Comparison of ENCODE assay signal across 24 cellular contexts in the genomic region with DNA sequence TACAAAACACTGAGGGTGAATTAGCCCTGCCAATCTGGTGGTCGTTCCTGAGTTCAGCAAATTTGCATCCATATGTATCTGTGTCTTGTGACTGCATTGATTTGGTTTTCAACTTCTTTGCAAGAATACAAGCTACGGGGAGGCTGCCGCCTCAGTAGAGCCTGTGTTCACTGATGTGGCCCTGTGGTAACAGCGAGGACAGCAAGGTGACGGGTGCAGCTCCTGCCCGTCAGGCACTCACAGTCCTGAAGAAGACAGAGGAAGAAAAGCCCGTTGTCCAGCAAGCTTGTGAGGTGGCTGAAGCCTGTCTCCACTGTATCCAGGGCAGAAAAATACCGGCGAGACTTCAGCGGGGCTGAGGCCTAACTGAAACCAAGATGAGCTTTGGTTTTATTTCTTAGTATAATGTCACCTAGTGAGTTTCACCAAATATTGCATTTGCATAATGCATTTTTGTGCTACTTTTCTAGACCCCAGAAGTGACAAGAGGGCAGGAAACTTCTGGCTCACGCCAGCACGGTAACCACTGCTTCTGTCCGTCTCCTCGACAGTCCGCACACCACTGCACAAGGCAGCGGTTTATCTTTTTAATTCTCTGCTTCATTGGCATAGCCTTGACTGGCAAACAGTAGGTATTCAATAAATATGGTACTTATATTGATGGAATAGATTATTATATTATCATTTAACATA.
A peak's percentile ranks its signal among the peaks of the same experiment; 100 is the strongest.
DNase-seq lines count a peak whose midpoint lies in the region; ATAC-seq, FAIRE-seq and TF ChIP-seq lines count a peak whose summit lies in the region.
"Had no signal": no experiment of that assay in that cellular context is flagged by ENCODE, and none has a peak within 500 bp of the region (broad histone marks: within the 10 kb centered on the region; RNA-seq: fewer than 3 reads in every experiment).

No MANE protein-coding gene starts in this region.

- no peak overlapping the region for H3K27ac ChIP-seq in HepG2 (ENCODE audit: extremely low read length, insufficient read depth, low read length)
- no peak overlapping the region for H3K27ac ChIP-seq in right lobe of liver
- no peak overlapping the region for H3K27ac ChIP-seq in neuronal stem cell (replicated peaks; ENCODE audit: low read length)
- H3K27ac ChIP-seq in substantia nigra (ENCODE audit: low read depth, low read length, poor library complexity, severe bottlenecking), result no peak overlapping the region
- H3K27ac ChIP-seq: 22Rv1, BLaER1, C4-2B had no signal

- H4K20me1 ChIP-seq in HepG2 (ENCODE audit: insufficient read depth, low read length), result no peaks in the 10 kb centered on the region
- H4K20me1 ChIP-seq: BLaER1 had no signal

- H3K4ac ChIP-seq in neuronal stem cell (ENCODE audit: low read length), result no peak overlapping the region

- no peak overlapping the region for H2BK15ac ChIP-seq in neuronal stem cell (ENCODE audit: low read length)

- H3K27ac Mint-ChIP-seq in brain (peak overlapping the region in 3 of 5 experiments; percentile 45 to 88 (median 63)), immature natural killer cell (peak overlapping the region; percentile 18 to 87 (median 50))
- H3K27ac Mint-ChIP-seq: B cell; CD4-positive, CD25-positive, alpha-beta regulatory T cell; CD8-positive, alpha-beta T cell; GM23338; H9 had no signal

- TF ChIP-seq CTCF in HepG2 (CRISPR knock-in tag; IDR thresholded peaks at IDR 0.05) (no peak), right lobe of liver (IDR thresholded peaks at IDR 0.05) (no peak), brain (conservative IDR thresholded peaks at IDR 0.05) (no peak)

- no peak overlapping the region for H3K4me3 ChIP-seq in HepG2 (replicated peaks in 1 of 3; ENCODE audit: insufficient read depth in 1 of 3, low read depth in 2 of 3, low read length in 3 of 3)
- no peak overlapping the region for H3K4me3 ChIP-seq in right lobe of liver
- H3K4me3 ChIP-seq in neuronal stem cell (ENCODE audit: low read length in 2 of 2), result no peak overlapping the region
- H3K4me3 ChIP-seq: BLaER1, GM23338 had no signal

- intact Hi-C loops in HepG2 (cut with micrococcal nuclease; ENCODE audit: unreplicated experiment) (no loop called here), right lobe of liver (cut with DNase I) (no loop called here)

- CTCF ChIA-PET in HepG2 (lab: Yijun Ruan, JAX; ENCODE audit: low intra/inter-chr PET ratio, low total read pairs), result no interaction called here

- H3K9ac ChIP-seq in HepG2 (ENCODE audit: insufficient read depth, low read depth, low read length) (no peak overlapping the region), neuronal stem cell (ENCODE audit: low read depth, low read length, poor library complexity) (no peak overlapping the region)
- H3K9ac ChIP-seq: BLaER1 had no signal

- H3K18ac ChIP-seq in neuronal stem cell (ENCODE audit: low read length), result no peak overlapping the region

- no peak overlapping the region for H2AFZ ChIP-seq in HepG2 (ENCODE audit: low read length)
- peak overlapping the region; percentile 32 for H2AFZ ChIP-seq in neuronal stem cell (ENCODE audit: low read length)
- H2AFZ ChIP-seq: GM23338 had no signal

- H3K4me1 ChIP-seq in HepG2 (ENCODE audit: insufficient read depth, low read length) (peaks cover 22% of the 10 kb centered on the region), right lobe of liver (no peaks in the 10 kb centered on the region), neuronal stem cell (ENCODE audit: control insufficient read depth in 2 of 2, insufficient read depth in 1 of 2, low read depth in 1 of 2, low read length in 2 of 2) (no peaks in the 10 kb centered on the region)
- H3K4me1 ChIP-seq: BLaER1, Caco-2 had no signal

- POLR2A ChIA-PET in HepG2 (lab: Yijun Ruan, JAX), result interaction anchor here (1.6 kb wide), 1 partner anchor 23 kb away, joined by 4 read pairs; no protein-coding TSS in a partner anchor

- H2BK120ac ChIP-seq in neuronal stem cell (ENCODE audit: low read depth, low read length), result no peak overlapping the region

- no peak overlapping the region for H3K14ac ChIP-seq in neuronal stem cell (ENCODE audit: low read length)

- FAIRE-seq in HepG2 (lab: Jason Lieb, UNC), result no peak
- FAIRE-seq: A204.1, G401.6, GM12891, GM19239 had no signal

- H2BK5ac ChIP-seq in neuronal stem cell (ENCODE audit: low read length), result no peak overlapping the region

- BruUV-seq in HepG2 (replicated peaks; lab: Mats Ljungman, UMichigan), result no TSS peak

- H3K23ac ChIP-seq in neuronal stem cell (ENCODE audit: low read depth, low read length, poor library complexity), result no peak overlapping the region

- TF ChIP-seq EP300 in HepG2 (IDR thresholded peaks at IDR 0.05; ENCODE audit: low read depth in 2 of 2, low read length in 2 of 2) (no peak), HepG2 (CRISPR knock-in tag; IDR thresholded peaks at IDR 0.05; ENCODE audit: borderline replicate concordance) (no peak)

- WGBS in HepG2 (ENCODE audit: low lambda C conversion rate), result 60% methylated on average over 16 of the region's 16 CpGs
- WGBS in right lobe of liver (ENCODE audit: insufficient coverage, low coverage, low lambda C conversion rate, missing lambda C conversion rate), result 74% methylated on average over 15 of the region's 16 CpGs
- no CpG with 5 or more reads among the region's 16 CpGs for WGBS in neuronal stem cell (ENCODE audit: extremely low coverage in 2 of 2, insufficient read length in 2 of 2, insufficient replicate concordance in 1 of 2), 2 donors

- no peak for TF ChIP-seq RAD21 in HepG2 (CRISPR knock-in tag; IDR thresholded peaks at IDR 0.05)

- H3K36me3 ChIP-seq in HepG2 (replicated peaks in 1 of 2; ENCODE audit: control insufficient read depth in 1 of 2, insufficient read depth in 2 of 2, low read length in 2 of 2) (no peaks in the 10 kb centered on the region), right lobe of liver (no peaks in the 10 kb centered on the region), neuronal stem cell (replicated peaks in 1 of 2; ENCODE audit: control insufficient read depth in 2 of 2, insufficient read depth in 2 of 2, low read length in 2 of 2) (no peaks in the 10 kb centered on the region)
- H3K36me3 ChIP-seq: BLaER1 had no signal

- H3K4me1 Mint-ChIP-seq in brain, result peaks cover 50% of the 10 kb centered on the region
- H3K4me1 Mint-ChIP-seq in immature natural killer cell, result peaks cover 40 to 60% of the 10 kb centered on the region in 2 donors
- H3K4me1 Mint-ChIP-seq: B cell, H9 had no signal

- no peak overlapping the region for H4K8ac ChIP-seq in neuronal stem cell (ENCODE audit: low read depth, low read length)

- DNase-seq in HepG2 (ENCODE audit: low spot score), result no peak
- DNase-seq in right lobe of liver, result no peak
- DNase-seq in immature natural killer cell, result peak in 1 of 3 donors; percentile 23
- no peak for DNase-seq in neuronal stem cell (ENCODE audit: low spot score)
- no peak for DNase-seq in GDM1 (lab: John Stamatoyannopoulos, UW)
- no peak for DNase-seq in substantia nigra (lab: John Stamatoyannopoulos, UW)
- DNase-seq: Caco-2; CD4-positive, CD25-positive, alpha-beta regulatory T cell; CD8-positive, alpha-beta T cell; DMS153; DND-41; H9 had no signal

- no peaks in the 10 kb centered on the region for H3K79me2 ChIP-seq in HepG2 (ENCODE audit: insufficient read depth, low read length)

- H3K4me3 Mint-ChIP-seq in brain (no peak overlapping the region), immature natural killer cell (peak overlapping the region in 3 of 5 donors; percentile 25 to 51 (median 30))
- H3K4me3 Mint-ChIP-seq: B cell; CD4-positive, CD25-positive, alpha-beta regulatory T cell; CD8-positive, alpha-beta T cell; GM23338; H9 had no signal

- no peaks in the 10 kb centered on the region for H3K27me3 Mint-ChIP-seq in brain
- H3K27me3 Mint-ChIP-seq in immature natural killer cell (ENCODE audit: low read depth in 3 of 3), result peaks cover 1 to 9% (median 5%) of the 10 kb centered on the region in 3 donors
- H3K27me3 Mint-ChIP-seq: CD4-positive, CD25-positive, alpha-beta regulatory T cell had no signal

- H3K9me3 Mint-ChIP-seq in brain, result no peaks in the 10 kb centered on the region
- no peaks in the 10 kb centered on the region for H3K9me3 Mint-ChIP-seq in immature natural killer cell
- H3K9me3 Mint-ChIP-seq: GM23338 had no signal

- peak; percentile 51 for ATAC-seq in HepG2
- ATAC-seq in right lobe of liver, result no peak
- ATAC-seq in GM18868 (IDR thresholded peaks at IDR 0.05; ENCODE audit: unreplicated experiment), result no peak
- ATAC-seq: CD8-positive, alpha-beta T cell; GM23338; HCT116 had no signal

- H3K79me1 ChIP-seq in neuronal stem cell (ENCODE audit: low read depth, low read length), result no peaks in the 10 kb centered on the region

- TF ChIP-seq POLR2A in HepG2 (IDR thresholded peaks at IDR 0.05; ENCODE audit: insufficient read depth in 1 of 2, low read depth in 2 of 2, low read length in 2 of 2) (no peak), right lobe of liver (IDR thresholded peaks at IDR 0.05) (no peak)

- in situ Hi-C loops in HepG2 (cut with HindIII; ENCODE audit: extremely low pct_ligation_motif_present, low pct_unique_long_range_greater_than_20kb), result no loop called here

- H4K91ac ChIP-seq in neuronal stem cell (ENCODE audit: low read depth, low read length, poor library complexity), result no peak overlapping the region

- H3K36me3 Mint-ChIP-seq in brain (no peaks in the 10 kb centered on the region), immature natural killer cell (peaks cover 0 to 3% (median 0%) of the 10 kb centered on the region in 3 donors)
- H3K36me3 Mint-ChIP-seq: CD4-positive, CD25-positive, alpha-beta regulatory T cell; CD8-positive, alpha-beta T cell had no signal

- H3K9me3 ChIP-seq in HepG2 (ENCODE audit: low read length) (no peaks in the 10 kb centered on the region), right lobe of liver (no peaks in the 10 kb centered on the region), neuronal stem cell (replicated peaks in 1 of 2; ENCODE audit: control insufficient read depth in 2 of 2, insufficient read depth in 1 of 2, low read depth in 1 of 2, low read length in 2 of 2) (no peaks in the 10 kb centered on the region)
- H3K9me3 ChIP-seq: BLaER1, Caco-2 had no signal

- H2AK5ac ChIP-seq in neuronal stem cell (ENCODE audit: low read depth, low read length), result no peak overlapping the region

- no peak overlapping the region for H2BK12ac ChIP-seq in neuronal stem cell (ENCODE audit: low read length)

- H3K4me2 ChIP-seq in HepG2 (ENCODE audit: low read depth, low read length) (0 out of 2 replicates have a peak overlapping the region, but pooled peaks have one; percentile 7), neuronal stem cell (ENCODE audit: insufficient read depth, low read length, poor library complexity, severe bottlenecking) (no peak overlapping the region)
- H3K4me2 ChIP-seq: BLaER1, GM23338 had no signal

- H3K27me3 ChIP-seq in HepG2 (ENCODE audit: control insufficient read depth in 1 of 2, insufficient read depth in 2 of 2, low read length in 2 of 2) (peaks cover 7 to 59% of the 10 kb centered on the region in 2 experiments), right lobe of liver (no peaks in the 10 kb centered on the region), neuronal stem cell (ENCODE audit: control insufficient read depth in 3 of 3, insufficient read depth in 3 of 3, low read depth in 1 of 3, low read length in 3 of 3) (no peaks in the 10 kb centered on the region)
- H3K27me3 ChIP-seq: BLaER1 had no signal

Comparison
In these comparisons a context has a peak if more than half of its experiments do, and no peak if none do; other contexts are left out.
1. H3K4me3 Mint-ChIP-seq: peak in immature natural killer cell (3 of 5); none in brain (0 of 5).